In genomic region chr14:32011225-32011624, GRCh38 we compare ENCODE assay signal across 17 cellular contexts.
DNase-seq lines count a peak whose midpoint lies in the region; FAIRE-seq and TF ChIP-seq lines count a peak whose summit lies in the region.
"Had no signal": no experiment of that assay in that cellular context is flagged by ENCODE, and none has a peak within 500 bp of the region (broad histone marks: within the 10 kb centered on the region; RNA-seq: fewer than 3 reads in every experiment).

No MANE protein-coding gene starts in this region.

- H3K27me3 Mint-ChIP-seq in astrocyte (ENCODE audit: low read depth, unreplicated experiment), result no peaks in the 10 kb centered on the region
- no peaks in the 10 kb centered on the region for H3K27me3 Mint-ChIP-seq in mesothelial cell of epicardium (ENCODE audit: low read depth)

- peaks cover 5% of the 10 kb centered on the region; the same call in 1 of the 2 replicates for H3K4me1 ChIP-seq in HUES48 (ENCODE audit: control insufficient read depth, insufficient read depth, low read length)
- peaks cover 15% of the 10 kb centered on the region for H3K4me1 ChIP-seq in astrocyte (ENCODE audit: insufficient read depth, low read length)

- peak; percentile 34 for FAIRE-seq in astrocyte (lab: Jason Lieb, UNC)
- FAIRE-seq: frontal cortex, GM12891 had no signal

- H3K4me2 ChIP-seq in astrocyte (ENCODE audit: low read length), result peak overlapping the region; percentile 49

- H3K9ac ChIP-seq in HUES48 (ENCODE audit: low read depth, low read length) (no peak overlapping the region), astrocyte (ENCODE audit: low read length) (peak overlapping the region; percentile 30)

- H3K4me1 Mint-ChIP-seq in astrocyte (ENCODE audit: low read depth, unreplicated experiment), result peaks cover 43% of the 10 kb centered on the region
- H3K4me1 Mint-ChIP-seq in mesothelial cell of epicardium, result peaks cover 46% of the 10 kb centered on the region

- H3K36me3 ChIP-seq in HUES48 (ENCODE audit: control insufficient read depth, insufficient read depth, low read length) (no peaks in the 10 kb centered on the region), astrocyte (ENCODE audit: insufficient read depth, low read length) (no peaks in the 10 kb centered on the region)
- H3K36me3 ChIP-seq: tibial artery had no signal

- H3K36me3 Mint-ChIP-seq in astrocyte (ENCODE audit: low read depth, unreplicated experiment), result no peaks in the 10 kb centered on the region
- H3K36me3 Mint-ChIP-seq in mesothelial cell of epicardium, result no peaks in the 10 kb centered on the region

- H3K4me3 ChIP-seq in HUES48 (ENCODE audit: low read depth, low read length), result no peak overlapping the region
- no peak overlapping the region for H3K4me3 ChIP-seq in astrocyte (ENCODE audit: insufficient read depth, low read depth, low read length)
- H3K4me3 ChIP-seq: skin epidermis, tibial artery had no signal

- H3K9me3 ChIP-seq in HUES48 (ENCODE audit: control insufficient read depth, insufficient read depth, low read length) (no peaks in the 10 kb centered on the region), astrocyte (ENCODE audit: insufficient read depth, low read depth, low read length) (no peaks in the 10 kb centered on the region)
- H3K9me3 ChIP-seq: tibial artery had no signal

- no peak for TF ChIP-seq CTCF in astrocyte (IDR thresholded peaks at IDR 0.05; ENCODE audit: insufficient read depth, low read depth, low read length)
- no peak for TF ChIP-seq CTCF in mesothelial cell of epicardium (IDR thresholded peaks at IDR 0.05; ENCODE audit: unreplicated experiment)

- H2AFZ ChIP-seq in astrocyte (ENCODE audit: low read depth, low read length), result no peak overlapping the region

- peak overlapping the region; percentile 74 for H3K27ac ChIP-seq in HUES48 (ENCODE audit: low read depth, low read length)
- no peak overlapping the region for H3K27ac ChIP-seq in astrocyte (ENCODE audit: low read depth, low read length)
- H3K27ac ChIP-seq: skin epidermis, tibial artery had no signal

- no peaks in the 10 kb centered on the region for H3K79me2 ChIP-seq in astrocyte (ENCODE audit: insufficient read depth, low read length)

- H3K27ac Mint-ChIP-seq in astrocyte (ENCODE audit: unreplicated experiment) (peak overlapping the region; percentile 86), mesothelial cell of epicardium (peak overlapping the region; percentile 78)

- peak; percentile 64 for DNase-seq in ELR (ENCODE audit: low read depth)
- DNase-seq in astrocyte (ENCODE audit: low read depth), result peak; percentile 45
- no peak for DNase-seq in mesothelial cell of epicardium (ENCODE audit: low spot score in 2 of 2, unreplicated experiment in 2 of 2)
- DNase-seq in SW480 (ENCODE audit: low spot score), result no peak
- DNase-seq in activated CD4-positive, alpha-beta T cell treated with anti-CD3 and anti-CD28 coated beads, Interleukin-2, amount 50 U/mL, for 48 hours, result no peak
- DNase-seq in T1000 (lab: John Stamatoyannopoulos, UW), result no peak
- DNase-seq in activated CD4-positive, alpha-beta T cell treated with anti-CD3 and anti-CD28 coated beads for 4 hours, result no peak
- DNase-seq: activated CD4-positive, alpha-beta T cell treated with anti-CD3 and anti-CD28 coated beads, Interleukin-2, amount 50 U/mL, for 1 hour; activated naive CD4-positive, alpha-beta T cell treated with anti-CD3 and anti-CD28 coated beads, Interleukin-2, amount 50 U/mL, for 16 hours; central memory CD4-positive, alpha-beta T cell; KBM-7; NCI-H2107; tibial artery had no signal

- no peaks in the 10 kb centered on the region for H4K20me1 ChIP-seq in astrocyte (ENCODE audit: insufficient read depth, low read length)

- H3K27me3 ChIP-seq in HUES48 (ENCODE audit: control insufficient read depth, insufficient read depth, low read length) (no peaks in the 10 kb centered on the region), astrocyte (ENCODE audit: insufficient read depth, low read length) (no peaks in the 10 kb centered on the region)
- H3K27me3 ChIP-seq: tibial artery had no signal

- H3K4me3 Mint-ChIP-seq in astrocyte (ENCODE audit: unreplicated experiment) (no peak overlapping the region), mesothelial cell of epicardium (no peak overlapping the region)

- H3K9me3 Mint-ChIP-seq in astrocyte (ENCODE audit: unreplicated experiment) (no peaks in the 10 kb centered on the region), mesothelial cell of epicardium (no peaks in the 10 kb centered on the region)

Comparison
In these comparisons a context has a peak if more than half of its experiments do, and no peak if none do; other contexts are left out.
1. DNase-seq: peak in ELR (single experiment) and astrocyte (single experiment); none in mesothelial cell of epicardium (0 of 2), SW480 (single experiment), activated CD4-positive, alpha-beta T cell treated with anti-CD3 and anti-CD28 coated beads, Interleukin-2, amount 50 U/mL, for 48 hours (0 of 2), T1000 (single experiment) and activated CD4-positive, alpha-beta T cell treated with anti-CD3 and anti-CD28 coated beads for 4 hours (0 of 2).